ENCODE assay signal across 22 cellular contexts in the genomic region with DNA sequence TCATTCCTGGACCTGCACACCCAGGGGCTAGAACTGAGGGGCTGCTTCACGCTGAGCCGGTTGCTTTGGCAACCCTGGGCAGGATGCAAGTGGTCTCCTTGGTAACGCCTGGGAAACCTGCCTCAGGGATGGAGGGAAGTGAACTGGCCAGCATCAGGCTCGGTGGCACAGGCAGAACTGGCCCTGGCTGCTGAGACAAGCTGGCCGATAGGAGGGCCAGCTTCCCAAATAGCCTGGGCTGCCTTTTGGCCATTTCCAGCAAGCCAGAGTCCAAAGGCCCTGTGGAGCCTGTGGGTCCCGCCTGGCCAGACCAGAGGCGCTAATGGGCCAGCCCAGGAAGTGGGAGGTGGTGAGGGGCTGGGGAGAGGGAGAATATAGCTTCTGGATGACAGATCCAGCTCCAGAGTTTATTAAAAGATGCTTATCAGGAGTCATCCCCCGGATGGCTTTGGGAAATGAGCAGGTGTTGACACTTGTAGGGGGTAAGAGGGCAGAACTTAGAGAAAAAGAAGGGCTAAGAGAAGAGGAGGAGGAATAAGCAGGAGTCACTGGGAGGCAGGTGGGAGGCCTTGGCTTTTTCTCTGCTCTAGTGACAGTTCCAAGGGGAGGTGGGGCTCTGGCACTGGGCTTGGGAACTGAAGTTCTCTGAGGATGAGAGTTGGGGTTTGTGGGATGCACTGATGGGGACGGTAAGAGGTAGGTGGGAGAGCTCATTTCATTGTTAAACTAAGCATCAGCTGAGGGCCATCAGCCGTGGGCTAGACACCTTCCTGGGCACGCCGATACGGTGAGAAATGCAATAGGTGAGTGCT. TPM values are rescaled to one million over a fixed set of nuclear protein-coding genes. Genes with fewer than 3 reads are reported as not detected.
DNase-seq lines count a peak whose midpoint lies in the region; FAIRE-seq and TF ChIP-seq lines count a peak whose summit lies in the region.
"Had no signal": no experiment of that assay in that cellular context is flagged by ENCODE, and none has a peak within 500 bp of the region (broad histone marks: within the 10 kb centered on the region; RNA-seq: fewer than 3 reads in every experiment).

No MANE protein-coding gene starts in this region.

- no peaks in the 10 kb centered on the region for H3K36me3 Mint-ChIP-seq in chondrocyte (ENCODE audit: low read depth)
- H3K36me3 Mint-ChIP-seq: activated naive CD4-positive, alpha-beta T cell treated with anti-CD3 and anti-CD28 coated beads, Interleukin-2, amount 50 U/mL, for 24 hours; CD4-positive, alpha-beta memory T cell had no signal

- TF ChIP-seq POLR2A in GM12892 (IDR thresholded peaks at IDR 0.05; ENCODE audit: low read depth, low read length), result no peak

- intact Hi-C loops in posterior vena cava (cut with DNase I), result no loop called here

- no peaks in the 10 kb centered on the region for H3K9me3 Mint-ChIP-seq in chondrocyte (ENCODE audit: low read depth)
- H3K9me3 Mint-ChIP-seq: activated naive CD4-positive, alpha-beta T cell treated with anti-CD3 and anti-CD28 coated beads, Interleukin-2, amount 50 U/mL, for 24 hours; CD4-positive, alpha-beta memory T cell; nephron; stimulated activated naive CD8-positive, alpha-beta T cell treated with anti-CD3 and anti-CD28 coated beads, Interleukin-15, amount 100 ng/mL, for 72 hours had no signal

- FAIRE-seq in GM12892 (lab: Jason Lieb, UNC), result no peak

- no peak for TF ChIP-seq CTCF in chondrocyte (IDR thresholded peaks at IDR 0.05)

- H3K27ac Mint-ChIP-seq in chondrocyte (ENCODE audit: unreplicated experiment), result no peak overlapping the region
- H3K27ac Mint-ChIP-seq: activated naive CD4-positive, alpha-beta T cell treated with anti-CD3 and anti-CD28 coated beads, Interleukin-2, amount 50 U/mL, for 24 hours had no signal

- H3K27me3 Mint-ChIP-seq in chondrocyte (ENCODE audit: low read depth), result peaks cover 61% of the 10 kb centered on the region

- peak; percentile 46 for DNase-seq in NCI-H82 (lab: John Stamatoyannopoulos, UW)
- no peak for DNase-seq in NCI-H82 treated with DMSO at 0.1 percent for 48 hours (lab: John Stamatoyannopoulos, UW; ENCODE audit: unreplicated experiment)
- peak; percentile 60 for DNase-seq in NCI-H2227 (lab: John Stamatoyannopoulos, UW; ENCODE audit: unreplicated experiment)
- peak; percentile 41 for DNase-seq in chondrocyte (ENCODE audit: low spot score)
- peak; percentile 68 for DNase-seq in posterior vena cava (ENCODE audit: low spot score)
- no peak for DNase-seq in RPMI8226
- DNase-seq in pons (ENCODE audit: low spot score), result no peak
- DNase-seq in GM12892 (ENCODE audit: insufficient read length), result no peak
- DNase-seq: activated CD4-positive, alpha-beta T cell treated with anti-CD3 and anti-CD28 coated beads for 48 hours; CD4-positive, alpha-beta memory T cell; esophagus squamous epithelium; HCEC 1CT; mesendoderm; NCI-H1436; NCI-H446 had no signal

- no peak overlapping the region for H3K4me3 Mint-ChIP-seq in chondrocyte (ENCODE audit: unreplicated experiment)
- H3K4me3 Mint-ChIP-seq: activated naive CD4-positive, alpha-beta T cell treated with anti-CD3 and anti-CD28 coated beads, Interleukin-2, amount 50 U/mL, for 24 hours; CD4-positive, alpha-beta memory T cell; nephron; stimulated activated naive CD8-positive, alpha-beta T cell treated with anti-CD3 and anti-CD28 coated beads, Interleukin-15, amount 100 ng/mL, for 72 hours had no signal

- H3K4me1 Mint-ChIP-seq in chondrocyte (ENCODE audit: low read depth), result peaks cover 14% of the 10 kb centered on the region

RNA-seq across cellular contexts. Expression of a gene that starts 9.6 kb away (rescaled TPM):
- total RNA-seq in chondrocyte (0.05 TPM in 1 of 3 replicates, not detected in the others), posterior vena cava (under 1 TPM; 0.37 to 0.48 TPM)
- 0.36 TPM for polyA plus RNA-seq in GM12892 (2012; ENCODE audit: missing spikeins)

RNA-seq across cellular contexts. Expression of a gene that starts 24.0 kb away (rescaled TPM):
- total RNA-seq in chondrocyte, result not detected in 3 replicates
- not detected for total RNA-seq in posterior vena cava
- polyA plus RNA-seq in GM12892 (2012; ENCODE audit: missing spikeins), result 0.47 TPM
- total RNA-seq: A673; CD4-positive, alpha-beta memory T cell; esophagus squamous epithelium; LHCN-M2; right atrium auricular region; SK-MEL-5 had no signal
- polyA plus RNA-seq: CD4-positive, alpha-beta memory T cell had no signal

RNA-seq across cellular contexts. Expression of a gene that starts 44.4 kb away (rescaled TPM):
- total RNA-seq in chondrocyte (not detected in 3 replicates), posterior vena cava (not detected)
- polyA plus RNA-seq in GM12892 (2012; ENCODE audit: missing spikeins), result 0.53 TPM
- total RNA-seq: A673; CD4-positive, alpha-beta memory T cell; esophagus squamous epithelium; LHCN-M2; right atrium auricular region; SK-MEL-5 had no signal
- polyA plus RNA-seq: CD4-positive, alpha-beta memory T cell had no signal

RNA-seq across cellular contexts. Expression of a gene that starts 50.9 kb away (rescaled TPM):
- total RNA-seq in chondrocyte, result 1.3 to 10.9 TPM (median 9.9 TPM) in 3 replicates
- total RNA-seq in posterior vena cava, result 10 to 100 TPM; 49.8 to 59.4 TPM
- polyA plus RNA-seq in GM12892 (2012; ENCODE audit: missing spikeins), result 11.5 TPM
- total RNA-seq: SK-MEL-5 had no signal

Comparison
In these comparisons a context has a peak if more than half of its experiments do, and no peak if none do; other contexts are left out.
1. DNase-seq: peak in NCI-H82 (single experiment), NCI-H2227 (single experiment), chondrocyte (single experiment) and posterior vena cava (single experiment); none in NCI-H82 treated with DMSO at 0.1 percent for 48 hours (single experiment), RPMI8226 (single experiment), pons (single experiment) and GM12892 (single experiment).